ENCODE assay signal across 1 cellular context in genomic region chr6:3831741-3832530, GRCh38.
TF ChIP-seq lines count a peak whose summit lies in the region.

No MANE protein-coding gene starts in this region.

TF ChIP-seq in HepG2, 621 proteins besides CTCF, POLR2A, EP300 and RAD21 (continued from another document):
- TF ChIP-seq LRRFIP1 (CRISPR knock-in tag; conservative IDR thresholded peaks at IDR 0.05) (no peak), ISX (CRISPR knock-in tag; conservative IDR thresholded peaks at IDR 0.05) (no peak), ZNF781 (CRISPR knock-in tag; IDR thresholded peaks at IDR 0.05; ENCODE audit: borderline replicate concordance, not compliant biosample characterization) (no peak), STAT6 (CRISPR knock-in tag; IDR thresholded peaks at IDR 0.05; ENCODE audit: borderline replicate concordance) (no peak), MXI1 (IDR thresholded peaks at IDR 0.05; ENCODE audit: borderline replicate concordance, low read depth, low read length) (no peak)
